Comparison of ENCODE assay signal across 8 cellular contexts in genomic region chr14:23588884-23589598, GRCh38. TPM values are rescaled to one million over a fixed set of nuclear protein-coding genes. Genes with fewer than 3 reads are reported as not detected.
DNase-seq lines count a peak whose midpoint lies in the region; ATAC-seq, FAIRE-seq and TF ChIP-seq lines count a peak whose summit lies in the region.

No MANE protein-coding gene starts in this region.

- H3K36me3 Mint-ChIP-seq in activated naive CD8-positive, alpha-beta T cell treated with anti-CD3 and anti-CD28 coated beads for 36 hours, result no peaks in the 10 kb centered on the region

- H3K9me3 Mint-ChIP-seq in activated naive CD8-positive, alpha-beta T cell treated with anti-CD3 and anti-CD28 coated beads for 36 hours, result no peaks in the 10 kb centered on the region

- intact Hi-C loops in head of caudate nucleus (cut with DNase I) (no loop called here), posterior vena cava (cut with DNase I) (no loop called here)

- peaks cover 14% of the 10 kb centered on the region for H3K27me3 Mint-ChIP-seq in activated naive CD8-positive, alpha-beta T cell treated with anti-CD3 and anti-CD28 coated beads for 36 hours

- ATAC-seq in HG02798 (IDR thresholded peaks at IDR 0.05; ENCODE audit: poor library complexity, unreplicated experiment), result peak; percentile 97

- H3K27ac Mint-ChIP-seq in activated naive CD8-positive, alpha-beta T cell treated with anti-CD3 and anti-CD28 coated beads for 36 hours, result no peak overlapping the region

- no peak for TF ChIP-seq POLR2A in GM12891 (IDR thresholded peaks at IDR 0.05; ENCODE audit: low read depth, low read length)

- peaks cover 5% of the 10 kb centered on the region for H3K4me1 Mint-ChIP-seq in activated naive CD8-positive, alpha-beta T cell treated with anti-CD3 and anti-CD28 coated beads for 36 hours

- peak; percentile 80 for DNase-seq in GM12891 (ENCODE audit: insufficient read length, low spot score)
- DNase-seq in NCI-H128 (lab: John Stamatoyannopoulos, UW; ENCODE audit: unreplicated experiment), result peak; percentile 62
- DNase-seq in SKM-1 (lab: John Stamatoyannopoulos, UW; ENCODE audit: unreplicated experiment), result peak; percentile 75
- peak; percentile 82 for DNase-seq in activated naive CD8-positive, alpha-beta T cell treated with anti-CD3 and anti-CD28 coated beads for 36 hours
- DNase-seq in head of caudate nucleus, result peak; percentile 76 to 94 (median 87)
- peak; percentile 94 for DNase-seq in posterior vena cava (ENCODE audit: low spot score)
- peak; percentile 92 for DNase-seq in urothelium cell line (ENCODE audit: low spot score)

- no peak overlapping the region for H3K4me3 Mint-ChIP-seq in activated naive CD8-positive, alpha-beta T cell treated with anti-CD3 and anti-CD28 coated beads for 36 hours

- peak; percentile 95 for FAIRE-seq in GM12891 (lab: Jason Lieb, UNC)
- peak; percentile 92 for FAIRE-seq in urothelium cell line (lab: Jason Lieb, UNC)

TF ChIP-seq in GM12891, 5 proteins besides CTCF, POLR2A, EP300 and RAD21:
- TF ChIP-seq SPI1 (IDR thresholded peaks at IDR 0.05; ENCODE audit: low read depth, low read length), result peak; percentile 34; the same call in 1 of the 2 replicates
- no peak for TF ChIP-seq TAF1 (IDR thresholded peaks at IDR 0.05; ENCODE audit: low read depth, low read length)
- TF ChIP-seq PAX5 (IDR thresholded peaks at IDR 0.05; ENCODE audit: insufficient read depth, low read length, severe bottlenecking), result no peak
- TF ChIP-seq POLR2AphosphoS5 (IDR thresholded peaks at IDR 0.05; ENCODE audit: low read depth, low read length), result peak; percentile 29; the same call in 1 of the 2 replicates
TF ChIP-seq in GM12891: peak in this region for 2.

RNA-seq across cellular contexts. Expression of gene JPH4, which starts 10.5 kb away (rescaled TPM):
- polyA plus RNA-seq in GM12891 (2012; ENCODE audit: low read depth, missing spikeins), result 11.0 TPM
- total RNA-seq in activated naive CD8-positive, alpha-beta T cell treated with anti-CD3 and anti-CD28 coated beads for 36 hours, result under 1 TPM; 0.72 to 0.74 TPM
- total RNA-seq in posterior vena cava, result 1 to 10 TPM; 4.3 to 5.6 TPM

RNA-seq across cellular contexts. Expression of gene AP1G2, which starts 21.4 kb away (rescaled TPM):
- 78.3 TPM for polyA plus RNA-seq in GM12891 (2012; ENCODE audit: low read depth, missing spikeins)
- 100 to 1,000 TPM; 118 to 124 TPM for total RNA-seq in activated naive CD8-positive, alpha-beta T cell treated with anti-CD3 and anti-CD28 coated beads for 36 hours
- total RNA-seq in posterior vena cava, result 10 to 100 TPM; 31.5 to 36.5 TPM

RNA-seq across cellular contexts. Expression of gene THTPA, which starts 33.0 kb away (rescaled TPM):
- 8.0 TPM for polyA plus RNA-seq in GM12891 (2012; ENCODE audit: low read depth, missing spikeins)
- 1 to 10 TPM; 7.6 to 9.4 TPM for total RNA-seq in activated naive CD8-positive, alpha-beta T cell treated with anti-CD3 and anti-CD28 coated beads for 36 hours
- 10 to 100 TPM; 11.6 to 19.6 TPM for total RNA-seq in posterior vena cava

RNA-seq across cellular contexts. Expression of gene ZFHX2, which starts 37.5 kb away (rescaled TPM):
- 0.65 TPM for polyA plus RNA-seq in GM12891 (2012; ENCODE audit: low read depth, missing spikeins)
- total RNA-seq in activated naive CD8-positive, alpha-beta T cell treated with anti-CD3 and anti-CD28 coated beads for 36 hours, result 1 to 10 TPM in 1 of 2 experiments, under 1 TPM in 1; 0.85 to 1.1 TPM
- 1 to 10 TPM; 2.3 to 2.4 TPM for total RNA-seq in posterior vena cava

RNA-seq across cellular contexts. Expression of gene DHRS2, which starts 47.1 kb away (rescaled TPM):
- 1.0 TPM for polyA plus RNA-seq in GM12891 (2012; ENCODE audit: low read depth, missing spikeins)
- 10 to 100 TPM; 10.4 to 11.6 TPM for total RNA-seq in activated naive CD8-positive, alpha-beta T cell treated with anti-CD3 and anti-CD28 coated beads for 36 hours
- total RNA-seq in posterior vena cava, result not detected

Comparison
In these comparisons a context has a peak if more than half of its experiments do, and no peak if none do; other contexts are left out.
1. Peak in every context shown above with its lines: DNase-seq and ATAC-seq.